ENCODE assay signal across 8 cellular contexts in genomic region chr17:42312035-42312284, GRCh38. TPM values are rescaled to one million over a fixed set of nuclear protein-coding genes. Genes with fewer than 3 reads are reported as not detected.
DNase-seq lines count a peak whose midpoint lies in the region; ATAC-seq and TF ChIP-seq lines count a peak whose summit lies in the region.

No MANE protein-coding gene starts in this region.

- 25 to 34% methylated on average over 5 of the region's 5 CpGs for WGBS in thyroid gland, 2 donors

- peaks cover 45 to 50% of the 10 kb centered on the region in 2 donors for H3K36me3 ChIP-seq in mucosa of rectum (ENCODE audit: control insufficient read depth in 2 of 2, insufficient read depth in 2 of 2, low read length in 2 of 2)
- H3K36me3 ChIP-seq in thyroid gland, result peaks cover 26 to 30% of the 10 kb centered on the region in 2 donors

- no peak for DNase-seq in activated T-cell treated with anti-CD3 and anti-CD28 coated beads, Interleukin-2, amount 50 U/mL, for 72 hours
- no peak for DNase-seq in activated T-cell treated with anti-CD3 and anti-CD28 coated beads, Interleukin-2, amount 50 U/mL, for 48 hours
- DNase-seq in thyroid gland (no peak), anterior cingulate cortex (lab: John Stamatoyannopoulos, UW) (no peak), NCI-H446 treated with DMSO at 0.1 percent for 48 hours (lab: John Stamatoyannopoulos, UW) (no peak)

- H3K4me1 ChIP-seq in mucosa of rectum (ENCODE audit: control insufficient read depth in 2 of 2, insufficient read depth in 2 of 2, low read length in 2 of 2) (peaks cover 5 to 11% of the 10 kb centered on the region in 2 donors), thyroid gland (peaks cover 19 to 26% of the 10 kb centered on the region in 2 donors)

- peak overlapping the region; percentile 39 to 80 for H3K4me3 Mint-ChIP-seq in activated T-cell treated with anti-CD3 and anti-CD28 coated beads, Interleukin-2, amount 50 U/mL, for 72 hours

- H3K4me3 ChIP-seq in mucosa of rectum (ENCODE audit: low read length in 2 of 2) (no peak overlapping the region), thyroid gland (replicated peaks in 1 of 3) (no peak overlapping the region)

- peak overlapping the region; percentile 58 for H3K27ac ChIP-seq in angular gyrus (ENCODE audit: low read depth, low read length)
- peak overlapping the region; percentile 56 to 61 for H3K27ac ChIP-seq in mucosa of rectum (ENCODE audit: low read depth in 2 of 2, low read length in 2 of 2)
- H3K27ac ChIP-seq in thyroid gland, result peak overlapping the region; percentile 85 to 96 (median 91)

- peaks cover 14 to 42% of the 10 kb centered on the region in 2 donors for H3K36me3 Mint-ChIP-seq in activated T-cell treated with anti-CD3 and anti-CD28 coated beads, Interleukin-2, amount 50 U/mL, for 72 hours (ENCODE audit: insufficient read depth in 2 of 2)

- H3K27me3 ChIP-seq in mucosa of rectum (ENCODE audit: control insufficient read depth in 2 of 2, insufficient read depth in 2 of 2, low read length in 2 of 2) (no peaks in the 10 kb centered on the region), thyroid gland (no peaks in the 10 kb centered on the region)

- H3K27me3 Mint-ChIP-seq in activated T-cell treated with anti-CD3 and anti-CD28 coated beads, Interleukin-2, amount 50 U/mL, for 72 hours (ENCODE audit: low read depth), result no peaks in the 10 kb centered on the region

- H3K4me1 Mint-ChIP-seq in activated T-cell treated with anti-CD3 and anti-CD28 coated beads, Interleukin-2, amount 50 U/mL, for 72 hours (ENCODE audit: low read depth), result peaks cover 90% of the 10 kb centered on the region

- ATAC-seq in activated T-cell treated with anti-CD3 and anti-CD28 coated beads, Interleukin-2, amount 50 U/mL, for 72 hours (replicated peaks in 1 of 2), result no peak
- ATAC-seq in GM18511 (IDR thresholded peaks at IDR 0.05; ENCODE audit: unreplicated experiment), result no peak

- H3K9me3 ChIP-seq in mucosa of rectum (ENCODE audit: control insufficient read depth in 2 of 2, low read length in 2 of 2) (no peaks in the 10 kb centered on the region), thyroid gland (no peaks in the 10 kb centered on the region)

- H3K9me3 Mint-ChIP-seq in activated T-cell treated with anti-CD3 and anti-CD28 coated beads, Interleukin-2, amount 50 U/mL, for 72 hours, result no peaks in the 10 kb centered on the region

- TF ChIP-seq CTCF in thyroid gland (IDR thresholded peaks at IDR 0.05), result no peak

- peak overlapping the region; percentile 87 for H3K27ac Mint-ChIP-seq in activated T-cell treated with anti-CD3 and anti-CD28 coated beads, Interleukin-2, amount 50 U/mL, for 72 hours

- intact Hi-C loops in thyroid gland (cut with DNase I), result no loop called here

- no peak for TF ChIP-seq POLR2A in thyroid gland (IDR thresholded peaks at IDR 0.05)

- H3K9ac ChIP-seq in mucosa of rectum (ENCODE audit: low read depth in 1 of 2, low read length in 2 of 2), result no peak overlapping the region

RNA-seq across cellular contexts. Expression of gene STAT5A, which starts 23.7 kb away (rescaled TPM):
- total RNA-seq in activated T-cell treated with anti-CD3 and anti-CD28 coated beads, Interleukin-2, amount 50 U/mL, for 72 hours, result 100 to 1,000 TPM; 243 to 264 TPM
- total RNA-seq in thyroid gland, result 10 to 100 TPM; 31.9 to 46.1 (median 34.0) TPM

RNA-seq across cellular contexts. Expression of gene STAT5B, which starts 35.8 kb away (rescaled TPM):
- total RNA-seq in activated T-cell treated with anti-CD3 and anti-CD28 coated beads, Interleukin-2, amount 50 U/mL, for 72 hours, result 100 to 1,000 TPM; 252 to 269 TPM
- 10 to 100 TPM; 57.6 to 72.6 (median 63.3) TPM for total RNA-seq in thyroid gland

Comparison
In these comparisons a context has a peak if more than half of its experiments do, and no peak if none do; other contexts are left out.
1. RNA of gene STAT5A, which starts 23.7 kb away (total RNA-seq): 243 to 264 TPM in activated T-cell treated with anti-CD3 and anti-CD28 coated beads, Interleukin-2, amount 50 U/mL, for 72 hours; 31.9 to 46.1 TPM in thyroid gland; every median in the first group is over 4 times any median in the second.
2. Peak in every context shown above with its lines, with median percentiles within 50 percentile points of each other: H3K27ac ChIP-seq.